Comparison of ENCODE assay signal across 9 cellular contexts in genomic region chr18:72700961-72701710, GRCh38.
DNase-seq lines count a peak whose midpoint lies in the region; ATAC-seq and TF ChIP-seq lines count a peak whose summit lies in the region.
"Had no signal": no experiment of that assay in that cellular context is flagged by ENCODE, and none has a peak within 500 bp of the region (broad histone marks: within the 10 kb centered on the region; RNA-seq: fewer than 3 reads in every experiment).

No MANE protein-coding gene starts in this region.

- intact Hi-C loops in CD14-positive monocyte (cut with micrococcal nuclease) = no loop called here

- no peak overlapping the region for H3K4me3 Mint-ChIP-seq in CD14-positive monocyte
- H3K4me3 Mint-ChIP-seq: CD4-positive, alpha-beta memory T cell had no signal

- peaks cover 0 to under 1% (median 0%) of the 10 kb centered on the region in 7 donors for H3K9me3 Mint-ChIP-seq in CD14-positive monocyte

- no peak overlapping the region for H3K27ac Mint-ChIP-seq in CD14-positive monocyte
- H3K27ac Mint-ChIP-seq: CD4-positive, alpha-beta memory T cell had no signal

- no peak for TF ChIP-seq CTCF in CD14-positive monocyte (IDR thresholded peaks at IDR 0.05)

- no peaks in the 10 kb centered on the region for H3K4me1 Mint-ChIP-seq in CD14-positive monocyte
- H3K4me1 Mint-ChIP-seq: CD4-positive, alpha-beta memory T cell had no signal

- H3K36me3 Mint-ChIP-seq in CD14-positive monocyte = no peaks in the 10 kb centered on the region
- H3K36me3 Mint-ChIP-seq: CD4-positive, alpha-beta memory T cell had no signal

- no peak for ATAC-seq in HG03108 (IDR thresholded peaks at IDR 0.05; ENCODE audit: unreplicated experiment)

- DNase-seq in NCI-H82 (lab: John Stamatoyannopoulos, UW) = peak; percentile 4
- no peak for DNase-seq in NCI-H82 treated with DMSO at 0.1 percent for 48 hours (lab: John Stamatoyannopoulos, UW; ENCODE audit: unreplicated experiment)
- peak; percentile 76 for DNase-seq in NCI-H510A treated with DMSO at 0.1 percent for 48 hours (lab: John Stamatoyannopoulos, UW)
- DNase-seq in epidermal melanocyte (ENCODE audit: insufficient read length, low spot score) = peak; percentile 30
- DNase-seq in smooth muscle cell of the brain vasculature (ENCODE audit: low read depth, low spot score) = peak; percentile 2
- DNase-seq in effector CD4-positive, alpha-beta T cell = no peak
- no peak for DNase-seq in CD14-positive monocyte (ENCODE audit: low spot score)
- DNase-seq: CD4-positive, alpha-beta memory T cell had no signal

- H3K27me3 Mint-ChIP-seq in CD14-positive monocyte (ENCODE audit: low read depth in 3 of 3) = peaks cover 0 to 3% (median 0%) of the 10 kb centered on the region in 3 donors
- H3K27me3 Mint-ChIP-seq: CD4-positive, alpha-beta memory T cell had no signal

Comparison
In these comparisons a context has a peak if more than half of its experiments do, and no peak if none do; other contexts are left out.
1. DNase-seq: peak in NCI-H82 (single experiment), NCI-H510A treated with DMSO at 0.1 percent for 48 hours (single experiment), epidermal melanocyte (single experiment) and smooth muscle cell of the brain vasculature (single experiment); none in NCI-H82 treated with DMSO at 0.1 percent for 48 hours (single experiment), effector CD4-positive, alpha-beta T cell (single experiment) and CD14-positive monocyte (single experiment).